1 cellular context compared by ENCODE assay signal in genomic region chr10:132160231-132160630, GRCh38. TPM values are rescaled to one million over a fixed set of nuclear protein-coding genes. Genes with fewer than 3 reads are reported as not detected.
"Had no signal": no experiment of that assay in that cellular context is flagged by ENCODE, and none has a peak within 500 bp of the region (broad histone marks: within the 10 kb centered on the region; RNA-seq: fewer than 3 reads in every experiment).

No MANE protein-coding gene starts in this region.

RNA-seq across cellular contexts. Expression of gene DPYSL4, which starts 26.5 kb away (rescaled TPM):
- total RNA-seq: HT1080 had no signal
